21 cellular contexts compared by ENCODE assay signal in the genomic region with DNA sequence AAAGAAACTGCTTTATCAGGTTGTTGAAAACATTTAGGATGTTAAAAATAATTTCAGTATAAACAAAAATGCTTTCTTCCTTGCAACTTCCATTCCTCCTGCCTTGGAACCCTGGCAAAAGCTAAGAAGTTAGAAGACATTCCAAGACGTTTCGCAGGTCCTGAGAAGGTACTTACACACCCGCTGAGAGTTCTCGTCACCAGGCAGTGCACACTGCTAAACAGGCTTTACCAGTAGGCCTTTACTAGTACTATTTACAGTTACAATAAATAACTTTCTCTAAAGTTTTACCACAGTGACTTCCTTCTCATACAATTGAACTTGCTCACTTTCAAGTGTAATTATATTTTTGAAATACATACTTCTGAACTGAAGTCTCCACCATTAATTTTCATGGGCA.
"Had no signal": no experiment of that assay in that cellular context is flagged by ENCODE, and none has a peak within 500 bp of the region (broad histone marks: within the 10 kb centered on the region; RNA-seq: fewer than 3 reads in every experiment).

No MANE protein-coding gene starts in this region.

- H3K9me3 ChIP-seq: SK-N-SH had no signal

- DNase-seq: IMR-90, Karpas-422, KG1, MM.1S, NCI-H1092 treated with DMSO at 0.1 percent for 48 hours, NCI-H1436, NCI-H187, NCI-H2029, NCI-H2081 treated with DMSO at 0.1 percent for 48 hours, NCI-H2171, NCI-H226, NCI-H446, NCI-H510A, NCI-H524 treated with DMSO at 0.1 percent for 48 hours, NCI-H69, NCI-H774, Right ventricle myocardium superior, RPMI8226, SIG-M5, SK-N-SH had no signal

- ATAC-seq: HepG2 had no signal
